In the genomic region with DNA sequence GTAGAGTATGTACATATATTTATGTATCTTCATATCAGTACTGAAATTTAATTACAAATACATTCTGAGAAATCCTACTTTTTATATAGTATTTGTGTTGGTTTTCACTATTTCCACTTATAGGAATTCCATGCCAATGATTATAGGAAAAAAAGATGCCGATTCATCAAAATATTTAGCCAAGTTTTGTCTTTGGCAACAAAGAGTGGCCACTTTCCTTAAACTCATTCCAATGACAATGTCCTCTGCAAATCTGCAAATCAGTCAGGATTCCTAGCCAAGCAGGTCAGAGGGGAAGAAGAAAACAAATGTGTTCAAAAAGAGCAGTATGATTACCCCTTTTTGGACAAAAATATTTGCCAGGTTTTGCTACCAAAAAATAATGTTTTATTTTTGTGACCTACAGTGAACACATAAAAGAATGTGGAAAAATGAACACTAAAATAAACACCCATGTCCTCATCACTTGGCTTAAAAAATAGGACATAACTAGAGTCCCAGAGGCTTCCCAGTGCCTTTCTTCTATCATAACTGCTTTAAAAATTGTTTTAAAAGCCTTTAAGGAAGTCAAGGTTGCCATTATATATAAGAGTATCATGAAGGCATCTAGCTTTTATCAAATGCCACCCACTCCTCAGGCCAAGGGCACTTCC, we compare ENCODE assay signal across 21 cellular contexts.
DNase-seq lines count a peak whose midpoint lies in the region; ATAC-seq, FAIRE-seq and TF ChIP-seq lines count a peak whose summit lies in the region.
"Had no signal": no experiment of that assay in that cellular context is flagged by ENCODE, and none has a peak within 500 bp of the region (broad histone marks: within the 10 kb centered on the region; RNA-seq: fewer than 3 reads in every experiment).

No MANE protein-coding gene starts in this region.

- H3K36me3 ChIP-seq in right atrium auricular region (no peaks in the 10 kb centered on the region), K562 (ENCODE audit: control insufficient read depth, insufficient read depth, low read length) (no peaks in the 10 kb centered on the region), subcutaneous abdominal adipose tissue (ENCODE audit: control insufficient read depth in 5 of 5, insufficient read depth in 5 of 5, low read length in 5 of 5) (no peaks in the 10 kb centered on the region)
- H3K36me3 ChIP-seq: HAP-1 had no signal

- H3K27me3 ChIP-seq in right atrium auricular region = no peaks in the 10 kb centered on the region
- H3K27me3 ChIP-seq in K562 (ENCODE audit: control insufficient read depth in 2 of 2, insufficient read depth in 2 of 2, low read length in 2 of 2) = peaks cover 0 to 4% of the 10 kb centered on the region in 2 experiments; a peak in 2 of 5 replicates
- H3K27me3 ChIP-seq in subcutaneous abdominal adipose tissue (ENCODE audit: control insufficient read depth in 5 of 5, insufficient read depth in 4 of 5, low read length in 5 of 5) = no peaks in the 10 kb centered on the region

- DNase-seq in Right ventricle myocardium superior (no peak), right atrium auricular region (ENCODE audit: low spot score) (no peak), K562 (ENCODE audit: extremely low read depth in 1 of 4, low spot score in 3 of 4) (no peak), fibroblast of the aortic adventitia (ENCODE audit: low read depth) (peak; percentile 33), H54 (ENCODE audit: insufficient read length, low spot score) (no peak)
- DNase-seq: Caco-2; CD4-positive, alpha-beta T cell; KBM-7; MV-4-11; NCI-H1417; NCI-H187 treated with DMSO at 0.1 percent for 48 hours; NCI-H226; NCI-H524; NCI-H82; SIG-M5 had no signal

- H3K9me1 ChIP-seq in K562 (ENCODE audit: control insufficient read depth, insufficient read depth, low read length) = no peaks in the 10 kb centered on the region

- 17% methylated on average over 1 of the region's 1 CpG for WGBS in K562 (ENCODE audit: insufficient coverage, low coverage, missing lambda C conversion rate)

- TF ChIP-seq POLR2A in K562 (conservative IDR thresholded peaks at IDR 0.05) (no peak), H54 (IDR thresholded peaks at IDR 0.05; ENCODE audit: low read depth, low read length) (no peak)

- TF ChIP-seq EP300 in K562 (IDR thresholded peaks at IDR 0.05; ENCODE audit: low read length) = no peak

- intact Hi-C loops in Right ventricle myocardium superior (cut with DNase I) = no loop called here
- intact Hi-C loops in K562 (cut with micrococcal nuclease) = no loop called here

- POLR2A ChIA-PET in K562 (lab: Yijun Ruan, JAX) = no interaction called here

- H3K27ac ChIP-seq in right atrium auricular region = no peak overlapping the region
- H3K27ac ChIP-seq in K562 (ENCODE audit: extremely low read depth, low read depth, low read length) = no peak overlapping the region
- H3K27ac ChIP-seq in subcutaneous abdominal adipose tissue (ENCODE audit: low read depth, low read length) = peak overlapping the region; percentile 60

- no peak overlapping the region for H3K9ac ChIP-seq in K562 (ENCODE audit: insufficient read depth in 1 of 2, low read depth in 2 of 2, low read length in 2 of 2)
- H3K9ac ChIP-seq in subcutaneous abdominal adipose tissue (ENCODE audit: low read length in 5 of 5) = peak overlapping the region in 1 of 5 donors; percentile 42

- CTCF ChIA-PET in K562 (lab: Yijun Ruan, JAX; ENCODE audit: low intra/inter-chr PET ratio) = no interaction called here

- no peak for FAIRE-seq in K562 (lab: Jason Lieb, UNC)
- no peak for FAIRE-seq in H54 (lab: Jason Lieb, UNC)
- FAIRE-seq: G401.6, HTR-8/SVneo had no signal

- no peak overlapping the region for H3K4me2 ChIP-seq in K562 (ENCODE audit: insufficient read depth, low read length)

- BruUV-seq in K562 (replicated peaks; lab: Mats Ljungman, UMichigan) = no TSS peak

- H3K4me3 ChIP-seq in right atrium auricular region (no peak overlapping the region), K562 (no peak overlapping the region), fibroblast of the aortic adventitia (ENCODE audit: low read depth, low read length) (no peak overlapping the region), subcutaneous abdominal adipose tissue (ENCODE audit: low read depth in 1 of 5, low read length in 5 of 5) (peak overlapping the region in 2 of 5 donors; percentile 8 to 11)
- H3K4me3 ChIP-seq: HAP-1 had no signal

- no peak overlapping the region for H2AFZ ChIP-seq in K562 (ENCODE audit: low read depth, low read length)

- H3K4me1 ChIP-seq in right atrium auricular region (no peaks in the 10 kb centered on the region), K562 (replicated peaks in 1 of 2; ENCODE audit: control insufficient read depth in 2 of 2, insufficient read depth in 2 of 2, low read length in 2 of 2) (no peaks in the 10 kb centered on the region), subcutaneous abdominal adipose tissue (ENCODE audit: control insufficient read depth in 5 of 5, insufficient read depth in 5 of 5, low read length in 5 of 5) (peaks cover 3 to 24% (median 16%) of the 10 kb centered on the region in 5 donors)
- H3K4me1 ChIP-seq: Caco-2, HAP-1 had no signal

- TF ChIP-seq RAD21 in K562 (CRISPR knock-in tag; conservative IDR thresholded peaks at IDR 0.05 in 1 of 2, IDR thresholded peaks at IDR 0.05 in 1 of 2) = no peak

- no peaks in the 10 kb centered on the region for H3K79me2 ChIP-seq in K562 (ENCODE audit: control insufficient read depth, insufficient read depth, low read length)

- TF ChIP-seq CTCF in right atrium auricular region (IDR thresholded peaks at IDR 0.05) (no peak), K562 (IDR thresholded peaks at IDR 0.05 in 2 of 3, conservative IDR thresholded peaks at IDR 0.05 in 1 of 3; ENCODE audit: insufficient read depth in 2 of 3, low read depth in 1 of 3, low read length in 3 of 3) (no peak), fibroblast of the aortic adventitia (IDR thresholded peaks at IDR 0.05; ENCODE audit: insufficient read depth, low read length) (no peak)

- no peaks in the 10 kb centered on the region for H4K20me1 ChIP-seq in K562 (replicated peaks; ENCODE audit: control insufficient read depth, insufficient read depth, low read length)

- H3K9me3 ChIP-seq in right atrium auricular region (no peaks in the 10 kb centered on the region), K562 (replicated peaks; ENCODE audit: control insufficient read depth, insufficient read depth, low read depth, low read length) (no peaks in the 10 kb centered on the region), subcutaneous abdominal adipose tissue (ENCODE audit: control insufficient read depth in 5 of 5, low read length in 5 of 5) (no peaks in the 10 kb centered on the region)
- H3K9me3 ChIP-seq: HAP-1 had no signal

- ATAC-seq in Right ventricle myocardium superior (ENCODE audit: poor library complexity) (peak; percentile 43), K562 (no peak), GM18511 (IDR thresholded peaks at IDR 0.05; ENCODE audit: unreplicated experiment) (no peak), HG02588 (IDR thresholded peaks at IDR 0.05; ENCODE audit: unreplicated experiment) (no peak)

- in situ Hi-C loops in K562 (cut with MboI) = no loop called here

TF ChIP-seq in K562, 482 proteins besides CTCF, POLR2A, EP300 and RAD21:
- no peak for TF ChIP-seq ZBTB43 (CRISPR knock-in tag; IDR thresholded peaks at IDR 0.05)
- TF ChIP-seq C11orf30 (IDR thresholded peaks at IDR 0.05; ENCODE audit: low read depth) = peak; percentile 26; the same call in 1 of the 2 replicates
- TF ChIP-seq MAFF (IDR thresholded peaks at IDR 0.05; ENCODE audit: low read length) = peak; percentile 28; the same call in 1 of the 2 replicates
- 0 out of 2 replicates have a peak, but pooled peaks have one; percentile 15 for TF ChIP-seq MAFK (IDR thresholded peaks at IDR 0.05; ENCODE audit: low read length)
- TF ChIP-seq ZNF316 (IDR thresholded peaks at IDR 0.05) = peak; percentile 47; the same call in 1 of the 2 replicates
- no peak for TF ChIP-seq ZNF408 (CRISPR knock-in tag; IDR thresholded peaks at IDR 0.05; ENCODE audit: low read depth)
